9 cellular contexts compared by ENCODE assay signal in the genomic region with DNA sequence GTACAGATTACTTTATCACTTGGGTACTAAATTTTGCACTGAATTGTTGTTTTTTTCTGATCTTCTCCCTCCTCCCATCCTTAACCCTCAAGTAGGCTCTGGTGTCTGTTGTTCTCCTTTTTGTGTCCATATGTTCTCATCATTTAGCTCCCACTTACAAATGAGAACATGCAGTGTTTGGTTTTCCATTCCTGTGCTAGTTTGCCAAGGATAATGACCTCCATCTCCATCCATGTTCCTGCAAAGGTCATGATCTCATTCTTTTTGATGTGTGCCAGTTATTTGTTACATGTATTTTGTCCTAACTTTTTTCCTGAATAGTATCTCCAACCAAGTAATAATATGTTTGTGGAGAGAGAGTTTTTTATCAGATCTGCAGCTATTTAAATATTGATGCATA. TPM values are rescaled to one million over a fixed set of nuclear protein-coding genes. Genes with fewer than 3 reads are reported as not detected.
"Had no signal": no experiment of that assay in that cellular context is flagged by ENCODE, and none has a peak within 500 bp of the region (broad histone marks: within the 10 kb centered on the region; RNA-seq: fewer than 3 reads in every experiment).

No MANE protein-coding gene starts in this region.

- ATAC-seq: K562 had no signal

- H3K9ac ChIP-seq: KMS-11 had no signal

- H3K4me2 ChIP-seq: KMS-11 had no signal

- H3K27ac ChIP-seq: HL-60, KMS-11 had no signal

- H3K4me3 ChIP-seq: K562 had no signal

- DNase-seq: IMR-90, KBM-7, KG1 had no signal

- FAIRE-seq: HTR-8/SVneo, K562 had no signal

RNA-seq across cellular contexts. Expression of a gene that starts 44.2 kb away (rescaled TPM):
- total RNA-seq: HT-29 had no signal
- polyA plus RNA-seq: IgD-negative memory B cell had no signal
